Comparison of ENCODE assay signal across 1 cellular context in genomic region chr1:150561830-150562367, GRCh38.
A peak's percentile ranks its signal among the peaks of the same experiment; 100 is the strongest.
TF ChIP-seq lines count a peak whose summit lies in the region.

No MANE protein-coding gene starts in this region.

TF ChIP-seq in HepG2, 621 proteins besides CTCF, POLR2A, EP300 and RAD21 (continued from another document and continues in another):
- peak; percentile 59; the same call in 1 of the 2 replicates for TF ChIP-seq DRAP1 (CRISPR knock-in tag; IDR thresholded peaks at IDR 0.05)
- no peak for TF ChIP-seq ZNF879 (CRISPR knock-in tag; IDR thresholded peaks at IDR 0.05)
- TF ChIP-seq, protein P1, sequence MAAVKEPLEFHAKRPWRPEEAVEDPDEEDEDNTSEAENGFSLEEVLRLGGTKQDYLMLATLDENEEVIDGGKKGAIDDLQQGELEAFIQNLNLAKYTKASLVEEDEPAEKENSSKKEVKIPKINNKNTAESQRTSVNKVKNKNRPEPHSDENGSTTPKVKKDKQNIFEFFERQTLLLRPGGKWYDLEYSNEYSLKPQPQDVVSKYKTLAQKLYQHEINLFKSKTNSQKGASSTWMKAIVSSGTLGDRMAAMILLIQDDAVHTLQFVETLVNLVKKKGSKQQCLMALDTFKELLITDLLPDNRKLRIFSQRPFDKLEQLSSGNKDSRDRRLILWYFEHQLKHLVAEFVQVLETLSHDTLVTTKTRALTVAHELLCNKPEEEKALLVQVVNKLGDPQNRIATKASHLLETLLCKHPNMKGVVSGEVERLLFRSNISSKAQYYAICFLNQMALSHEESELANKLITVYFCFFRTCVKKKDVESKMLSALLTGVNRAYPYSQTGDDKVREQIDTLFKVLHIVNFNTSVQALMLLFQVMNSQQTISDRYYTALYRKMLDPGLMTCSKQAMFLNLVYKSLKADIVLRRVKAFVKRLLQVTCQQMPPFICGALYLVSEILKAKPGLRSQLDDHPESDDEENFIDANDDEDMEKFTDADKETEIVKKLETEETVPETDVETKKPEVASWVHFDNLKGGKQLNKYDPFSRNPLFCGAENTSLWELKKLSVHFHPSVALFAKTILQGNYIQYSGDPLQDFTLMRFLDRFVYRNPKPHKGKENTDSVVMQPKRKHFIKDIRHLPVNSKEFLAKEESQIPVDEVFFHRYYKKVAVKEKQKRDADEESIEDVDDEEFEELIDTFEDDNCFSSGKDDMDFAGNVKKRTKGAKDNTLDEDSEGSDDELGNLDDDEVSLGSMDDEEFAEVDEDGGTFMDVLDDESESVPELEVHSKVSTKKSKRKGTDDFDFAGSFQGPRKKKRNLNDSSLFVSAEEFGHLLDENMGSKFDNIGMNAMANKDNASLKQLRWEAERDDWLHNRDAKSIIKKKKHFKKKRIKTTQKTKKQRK (IDR thresholded peaks at IDR 0.05; ENCODE audit: low read length) = no peak
- TF ChIP-seq ZBTB40 (IDR thresholded peaks at IDR 0.05) = no peak
- no peak for TF ChIP-seq ZBTB40 (CRISPR knock-in tag; IDR thresholded peaks at IDR 0.05)
- no peak for TF ChIP-seq AKNA (CRISPR knock-in tag; IDR thresholded peaks at IDR 0.05; ENCODE audit: borderline replicate concordance)
- peak; percentile 84 for TF ChIP-seq SMYD3 (CRISPR knock-in tag; IDR thresholded peaks at IDR 0.05)
- TF ChIP-seq PAF1 (CRISPR knock-in tag; IDR thresholded peaks at IDR 0.05) = no peak
- no peak for TF ChIP-seq YY1 (IDR thresholded peaks at IDR 0.05; ENCODE audit: insufficient read depth, insufficient replicate concordance, low read depth, low read length)
- TF ChIP-seq, protein P2, sequence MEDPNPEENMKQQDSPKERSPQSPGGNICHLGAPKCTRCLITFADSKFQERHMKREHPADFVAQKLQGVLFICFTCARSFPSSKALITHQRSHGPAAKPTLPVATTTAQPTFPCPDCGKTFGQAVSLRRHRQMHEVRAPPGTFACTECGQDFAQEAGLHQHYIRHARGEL (CRISPR knock-in tag; IDR thresholded peaks at IDR 0.05) = no peak
- peak; percentile 39; the same call in 1 of the 2 replicates for TF ChIP-seq FOXP4 (CRISPR knock-in tag; IDR thresholded peaks at IDR 0.05)
- TF ChIP-seq ZNF574 (CRISPR knock-in tag; IDR thresholded peaks at IDR 0.05) = no peak
- TF ChIP-seq HNRNPH1 (optimal IDR thresholded peaks at IDR 0.05; ENCODE audit: low read depth, low read length) = peak; percentile 22
- no peak for TF ChIP-seq ZNF382 (CRISPR knock-in tag; IDR thresholded peaks at IDR 0.05; ENCODE audit: borderline replicate concordance)
- TF ChIP-seq HNF4A (CRISPR knock-in tag; IDR thresholded peaks at IDR 0.05) = 0 out of 2 replicates have a peak, but pooled peaks have one; percentile 13
- TF ChIP-seq NAIF1 (CRISPR knock-in tag; IDR thresholded peaks at IDR 0.05; ENCODE audit: borderline replicate concordance) = no peak
- TF ChIP-seq MZF1 (CRISPR knock-in tag; IDR thresholded peaks at IDR 0.05; ENCODE audit: borderline replicate concordance) = no peak
- TF ChIP-seq, protein P3, sequence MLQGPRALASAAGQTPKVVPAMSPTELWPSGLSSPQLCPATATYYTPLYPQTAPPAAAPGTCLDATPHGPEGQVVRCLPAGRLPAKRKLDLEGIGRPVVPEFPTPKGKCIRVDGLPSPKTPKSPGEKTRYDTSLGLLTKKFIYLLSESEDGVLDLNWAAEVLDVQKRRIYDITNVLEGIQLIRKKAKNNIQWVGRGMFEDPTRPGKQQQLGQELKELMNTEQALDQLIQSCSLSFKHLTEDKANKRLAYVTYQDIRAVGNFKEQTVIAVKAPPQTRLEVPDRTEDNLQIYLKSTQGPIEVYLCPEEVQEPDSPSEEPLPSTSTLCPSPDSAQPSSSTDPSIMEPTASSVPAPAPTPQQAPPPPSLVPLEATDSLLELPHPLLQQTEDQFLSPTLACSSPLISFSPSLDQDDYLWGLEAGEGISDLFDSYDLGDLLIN (CRISPR knock-in tag; IDR thresholded peaks at IDR 0.05; ENCODE audit: borderline replicate concordance) = no peak
- no peak for TF ChIP-seq POGK (CRISPR knock-in tag; conservative IDR thresholded peaks at IDR 0.05)
